33 cellular contexts compared by ENCODE assay signal in the genomic region with DNA sequence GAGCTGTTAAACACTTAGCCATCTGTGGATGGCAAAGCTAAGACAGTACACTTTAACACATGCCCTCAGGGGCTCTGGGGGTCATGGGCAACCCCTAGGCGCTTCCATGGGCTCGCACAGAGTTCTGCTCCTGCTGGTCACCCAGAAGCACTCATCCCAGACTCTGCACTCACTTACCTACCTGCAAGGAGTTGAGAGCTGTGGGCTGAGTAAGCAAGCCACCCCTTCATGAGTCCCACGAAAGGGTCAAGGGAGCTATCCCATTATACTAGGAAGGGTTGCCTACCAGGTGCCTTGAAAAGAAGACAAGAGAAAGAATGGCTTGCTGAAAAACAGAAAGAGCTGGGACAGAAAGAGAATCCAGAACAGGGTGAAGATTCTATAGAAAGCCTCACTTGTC.
"Had no signal": no experiment of that assay in that cellular context is flagged by ENCODE, and none has a peak within 500 bp of the region (broad histone marks: within the 10 kb centered on the region; RNA-seq: fewer than 3 reads in every experiment).

No MANE protein-coding gene starts in this region.

- H3K27ac Mint-ChIP-seq: activated CD4-positive, alpha-beta memory T cell treated with anti-CD3 and anti-CD28 coated beads for 36 hours; activated CD4-positive, alpha-beta T cell treated with anti-CD3 and anti-CD28 coated beads for 36 hours; activated CD4-positive, alpha-beta T cell treated with anti-CD3 and anti-CD28 coated beads, Interleukin-2, amount 10 ng/mL, durations not matched to agents 24 days and 14 days; activated CD8-positive, alpha-beta memory T cell treated with anti-CD3 and anti-CD28 coated beads, Interleukin-2, amount 10 ng/mL, durations not matched to agents 7 days and 5 days; activated CD8-positive, alpha-beta T cell treated with anti-CD3 and anti-CD28 coated beads, Interleukin-2, amount 10 ng/mL, durations not matched to agents 7 days and 5 days; activated naive CD4-positive, alpha-beta T cell treated with anti-CD3 and anti-CD28 coated beads for 36 hours; activated naive CD4-positive, alpha-beta T cell treated with anti-CD3 and anti-CD28 coated beads, Interleukin-2, amount 50 U/mL, for 24 hours; activated naive CD8-positive, alpha-beta T cell treated with anti-CD3 and anti-CD28 coated beads for 36 hours; activated naive CD8-positive, alpha-beta T cell treated with anti-CD3 and anti-CD28 coated beads, Interleukin-2, amount 50 U/mL, for 24 hours; activated T-helper 1 cell treated with anti-CD3 and anti-CD28 coated beads, Interleukin-12 subunit alpha, Interleukin-12 subunit beta, Interleukin-2, Interleukin-4 antibody, amounts not matched to agents 30 ng/mL and 10 ng/mL and 1 ng/mL, durations not matched to agents 14 hours and 24 hours and 36 hours; activated T-helper 2 cell treated with anti-CD3 and anti-CD28 coated beads, Interferon-gamma antibody, Interleukin-2, Interleukin-4, amounts not matched to agents 10 μg/mL and 5 μg/mL and 100 μg/mL, durations not matched to agents 14 hours and 24 hours and 36 hours; T-helper 17 cell had no signal

- H3K4me1 ChIP-seq: adrenal gland, body of pancreas, colonic mucosa, esophagus squamous epithelium, gastroesophageal sphincter had no signal

- DNase-seq: activated CD4-positive, alpha-beta memory T cell treated with anti-CD3 and anti-CD28 coated beads for 36 hours; activated CD4-positive, alpha-beta T cell treated with anti-CD3 and anti-CD28 coated beads for 36 hours; activated CD4-positive, alpha-beta T cell treated with anti-CD3 and anti-CD28 coated beads, Interleukin-2, amount 10 ng/mL, durations not matched to agents 24 days and 14 days; activated CD4-positive, CD25-positive, alpha-beta regulatory T cell; activated CD4-positive, CD25-positive, alpha-beta regulatory T cell treated with anti-CD3 and anti-CD28 coated beads, Interleukin-2, amount 50 U/mL, for 72 hours; activated CD8-positive, alpha-beta memory T cell treated with anti-CD3 and anti-CD28 coated beads, Interleukin-2, amount 10 ng/mL, durations not matched to agents 7 days and 5 days; activated CD8-positive, alpha-beta memory T cell treated with anti-CD3 and anti-CD28 coated beads, Interleukin-2, amount 50 U/mL, for 4 hours; activated CD8-positive, alpha-beta T cell treated with anti-CD3 and anti-CD28 coated beads, Interleukin-2, amount 10 ng/mL, durations not matched to agents 7 days and 5 days; activated effector memory CD4-positive, alpha-beta T cell treated with anti-CD3 and anti-CD28 coated beads, Interleukin-2, amount 50 U/mL, for 16 hours; activated naive CD4-positive, alpha-beta T cell treated with anti-CD3 and anti-CD28 coated beads for 36 hours; activated naive CD8-positive, alpha-beta T cell treated with anti-CD3 and anti-CD28 coated beads for 36 hours; activated naive CD8-positive, alpha-beta T cell treated with anti-CD3 and anti-CD28 coated beads, Interleukin-2, amount 50 U/mL, for 24 hours; activated T-cell treated with anti-CD3 and anti-CD28 coated beads, Interleukin-2, amount 50 U/mL, for 1 hour; activated T-cell treated with anti-CD3 and anti-CD28 coated beads, Interleukin-2, amount 50 U/mL, for 48 hours; adrenal gland; amygdala; aorta; body of pancreas; central memory CD4-positive, alpha-beta T cell; cerebellar nuclear complex; colonic mucosa; effector CD8-positive, alpha-beta T cell; esophagus squamous epithelium; foreskin melanocyte; head of caudate nucleus; T-helper 1 cell; T-helper 17 cell had no signal

- ATAC-seq: activated CD4-positive, alpha-beta T cell treated with anti-CD3 and anti-CD28 coated beads for 36 hours; activated CD8-positive, alpha-beta memory T cell treated with anti-CD3 and anti-CD28 coated beads, Interleukin-2, amount 10 ng/mL, durations not matched to agents 7 days and 5 days; activated CD8-positive, alpha-beta T cell treated with anti-CD3 and anti-CD28 coated beads, Interleukin-2, amount 10 ng/mL, durations not matched to agents 7 days and 5 days; activated naive CD8-positive, alpha-beta T cell treated with anti-CD3 and anti-CD28 coated beads, Interleukin-2, amount 50 U/mL, for 24 hours; body of pancreas; gastroesophageal sphincter; T-helper 17 cell had no signal

- H3K9me3 Mint-ChIP-seq: activated CD4-positive, alpha-beta memory T cell treated with anti-CD3 and anti-CD28 coated beads for 36 hours; activated CD4-positive, alpha-beta T cell treated with anti-CD3 and anti-CD28 coated beads, Interleukin-2, amount 10 ng/mL, durations not matched to agents 24 days and 14 days; activated naive CD4-positive, alpha-beta T cell treated with anti-CD3 and anti-CD28 coated beads for 36 hours; activated naive CD4-positive, alpha-beta T cell treated with anti-CD3 and anti-CD28 coated beads, Interleukin-2, amount 50 U/mL, for 24 hours; activated naive CD8-positive, alpha-beta T cell treated with anti-CD3 and anti-CD28 coated beads for 36 hours; activated naive CD8-positive, alpha-beta T cell treated with anti-CD3 and anti-CD28 coated beads, Interleukin-2, amount 50 U/mL, for 24 hours; activated T-helper 1 cell treated with anti-CD3 and anti-CD28 coated beads, Interleukin-12 subunit alpha, Interleukin-12 subunit beta, Interleukin-2, Interleukin-4 antibody, amounts not matched to agents 30 ng/mL and 10 ng/mL and 1 ng/mL, durations not matched to agents 14 hours and 24 hours and 36 hours; activated T-helper 2 cell treated with anti-CD3 and anti-CD28 coated beads, Interferon-gamma antibody, Interleukin-2, Interleukin-4, amounts not matched to agents 10 μg/mL and 5 μg/mL and 100 μg/mL, durations not matched to agents 14 hours and 24 hours and 36 hours had no signal

- H3K27ac ChIP-seq: adrenal gland, body of pancreas, cardiac muscle cell, colonic mucosa, epithelial cell of prostate, esophagus squamous epithelium, gastroesophageal sphincter had no signal

- H3K9me3 ChIP-seq: body of pancreas, colonic mucosa, esophagus squamous epithelium, gastroesophageal sphincter had no signal

- H3K4me3 Mint-ChIP-seq: activated CD4-positive, alpha-beta memory T cell treated with anti-CD3 and anti-CD28 coated beads for 36 hours; activated CD4-positive, alpha-beta T cell treated with anti-CD3 and anti-CD28 coated beads for 36 hours; activated CD4-positive, alpha-beta T cell treated with anti-CD3 and anti-CD28 coated beads, Interleukin-2, amount 10 ng/mL, durations not matched to agents 24 days and 14 days; activated CD8-positive, alpha-beta memory T cell treated with anti-CD3 and anti-CD28 coated beads, Interleukin-2, amount 10 ng/mL, durations not matched to agents 7 days and 5 days; activated CD8-positive, alpha-beta T cell treated with anti-CD3 and anti-CD28 coated beads, Interleukin-2, amount 10 ng/mL, durations not matched to agents 7 days and 5 days; activated naive CD4-positive, alpha-beta T cell treated with anti-CD3 and anti-CD28 coated beads for 36 hours; activated naive CD4-positive, alpha-beta T cell treated with anti-CD3 and anti-CD28 coated beads, Interleukin-2, amount 50 U/mL, for 24 hours; activated naive CD8-positive, alpha-beta T cell treated with anti-CD3 and anti-CD28 coated beads for 36 hours; activated naive CD8-positive, alpha-beta T cell treated with anti-CD3 and anti-CD28 coated beads, Interleukin-2, amount 50 U/mL, for 24 hours; activated T-helper 1 cell treated with anti-CD3 and anti-CD28 coated beads, Interleukin-12 subunit alpha, Interleukin-12 subunit beta, Interleukin-2, Interleukin-4 antibody, amounts not matched to agents 30 ng/mL and 10 ng/mL and 1 ng/mL, durations not matched to agents 14 hours and 24 hours and 36 hours; T-helper 17 cell had no signal

- H3K36me3 ChIP-seq: adrenal gland, cardiac muscle cell, colonic mucosa, esophagus squamous epithelium, gastroesophageal sphincter had no signal

- H3K4me3 ChIP-seq: adrenal gland, body of pancreas, cardiac muscle cell, colonic mucosa, esophagus squamous epithelium, gastroesophageal sphincter had no signal

- H3K4me1 Mint-ChIP-seq: activated CD4-positive, alpha-beta T cell treated with anti-CD3 and anti-CD28 coated beads, Interleukin-2, amount 10 ng/mL, durations not matched to agents 24 days and 14 days; activated CD8-positive, alpha-beta memory T cell treated with anti-CD3 and anti-CD28 coated beads, Interleukin-2, amount 10 ng/mL, durations not matched to agents 7 days and 5 days; activated naive CD4-positive, alpha-beta T cell treated with anti-CD3 and anti-CD28 coated beads, Interleukin-2, amount 50 U/mL, for 24 hours had no signal

- H3K27me3 ChIP-seq: adrenal gland, body of pancreas, cardiac muscle cell, colonic mucosa, esophagus squamous epithelium, gastroesophageal sphincter had no signal

- H3K27me3 Mint-ChIP-seq: activated CD4-positive, alpha-beta memory T cell treated with anti-CD3 and anti-CD28 coated beads for 36 hours; activated CD4-positive, alpha-beta T cell treated with anti-CD3 and anti-CD28 coated beads, Interleukin-2, amount 10 ng/mL, durations not matched to agents 24 days and 14 days; activated naive CD8-positive, alpha-beta T cell treated with anti-CD3 and anti-CD28 coated beads for 36 hours; activated naive CD8-positive, alpha-beta T cell treated with anti-CD3 and anti-CD28 coated beads, Interleukin-2, amount 50 U/mL, for 24 hours had no signal

- H3K36me3 Mint-ChIP-seq: activated CD4-positive, alpha-beta memory T cell treated with anti-CD3 and anti-CD28 coated beads for 36 hours; activated CD8-positive, alpha-beta memory T cell treated with anti-CD3 and anti-CD28 coated beads, Interleukin-2, amount 10 ng/mL, durations not matched to agents 7 days and 5 days; activated naive CD4-positive, alpha-beta T cell treated with anti-CD3 and anti-CD28 coated beads, Interleukin-2, amount 50 U/mL, for 24 hours; activated naive CD8-positive, alpha-beta T cell treated with anti-CD3 and anti-CD28 coated beads for 36 hours had no signal
